In the genomic region with DNA sequence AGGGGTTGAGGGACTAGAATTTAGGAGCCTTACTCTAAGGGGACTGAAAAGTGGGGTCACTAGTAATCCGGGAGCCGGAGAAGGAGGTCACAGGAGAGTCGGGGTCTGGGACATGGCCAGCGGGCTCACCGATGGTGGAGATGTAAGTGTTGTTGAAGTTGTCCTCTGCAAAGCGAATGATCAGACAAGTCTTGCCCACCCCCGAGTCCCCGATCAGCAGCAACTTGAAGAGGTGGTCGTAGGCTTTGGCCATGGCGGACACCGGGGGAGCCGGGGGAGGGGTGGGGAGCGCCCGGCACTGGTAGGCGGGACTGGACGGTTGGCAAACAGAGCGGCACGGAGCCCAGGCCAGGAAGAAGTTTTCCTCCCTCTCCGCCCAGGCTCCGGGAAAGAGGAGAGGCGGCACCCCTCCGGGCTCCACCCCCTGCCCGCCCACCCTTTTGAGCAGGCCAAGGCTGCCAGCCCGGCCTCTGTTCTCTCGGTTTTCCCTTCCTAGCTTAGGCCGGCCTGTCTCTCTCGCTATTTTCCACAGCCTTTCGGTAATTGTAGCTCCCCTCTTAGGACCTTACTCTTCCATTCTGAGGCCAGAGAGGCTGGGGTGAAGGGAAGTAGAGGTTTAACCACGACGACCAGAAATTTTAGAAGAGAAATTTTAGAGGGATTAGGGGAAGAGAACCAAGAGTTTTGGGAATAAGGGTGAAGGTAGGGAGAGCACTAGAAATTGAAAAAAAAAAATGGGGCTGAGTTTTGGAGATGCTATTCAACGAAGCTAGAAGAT, we compare ENCODE assay signal across 8 cellular contexts. TPM values are rescaled to one million over a fixed set of nuclear protein-coding genes. Genes with fewer than 3 reads are reported as not detected.
DNase-seq lines count a peak whose midpoint lies in the region; ATAC-seq and TF ChIP-seq lines count a peak whose summit lies in the region.

A gene (minus strand): TSS at position 356 of the 778 bp plus-strand sequence. CDS start 103 bp downstream, at position 253.

- peaks cover 28% of the 10 kb centered on the region for H3K4me1 Mint-ChIP-seq in type B pancreatic cell (ENCODE audit: unreplicated experiment)

- intact Hi-C loops in esophagus muscularis mucosa (cut with DNase I): loop anchor here (2.0 to 5.0 kb wide), 3 partner anchors 39 to 309 kb away; a partner anchor contains a TSS

- ATAC-seq in HG03045 (IDR thresholded peaks at IDR 0.05; ENCODE audit: unreplicated experiment): no peak

- 2% methylated on average over 26 of the region's 31 CpGs for WGBS in esophagus muscularis mucosa

- H3K27ac ChIP-seq in WERI-Rb-1: peak within 1 kb of the TSS; percentile 33
- peak within 1 kb of the TSS; percentile 83 to 91 (median 88) for H3K27ac ChIP-seq in esophagus muscularis mucosa (replicated peaks in 1 of 4)

- H3K4me3 ChIP-seq in WERI-Rb-1 (ENCODE audit: low read depth, low read length): no peak within 1 kb of the TSS
- H3K4me3 ChIP-seq in esophagus muscularis mucosa: peak within 1 kb of the TSS; percentile 61 to 71 (median 64)
- peak within 1 kb of the TSS; percentile 5 for H3K4me3 ChIP-seq in mononuclear cell (ENCODE audit: low read length)

- no peak for TF ChIP-seq EP300 in esophagus muscularis mucosa (IDR thresholded peaks at IDR 0.05)

- H3K36me3 Mint-ChIP-seq in type B pancreatic cell: peaks cover 16% of the 10 kb centered on the region

- H3K27me3 ChIP-seq in WERI-Rb-1 (ENCODE audit: insufficient read depth, low read depth, severe bottlenecking) (no peaks in the 10 kb centered on the region), esophagus muscularis mucosa (no peaks in the 10 kb centered on the region), mononuclear cell (ENCODE audit: insufficient read depth, low read length) (no peaks in the 10 kb centered on the region)

- H3K9me3 ChIP-seq in WERI-Rb-1 (ENCODE audit: severe bottlenecking): peaks cover 5% of the 10 kb centered on the region
- H3K9me3 ChIP-seq in esophagus muscularis mucosa: no peaks in the 10 kb centered on the region
- H3K9me3 ChIP-seq in mononuclear cell (ENCODE audit: low read depth, low read length): no peaks in the 10 kb centered on the region

- peak; percentile 31 for DNase-seq in SKM-1 treated with dmso at 0.1 percent for 144 hours (lab: John Stamatoyannopoulos, UW; ENCODE audit: unreplicated experiment)
- no peak for DNase-seq in SKM-1 (lab: John Stamatoyannopoulos, UW; ENCODE audit: unreplicated experiment)
- peak; percentile 82 for DNase-seq in NCI-H1105 treated with DMSO at 0.1 percent for 48 hours (lab: John Stamatoyannopoulos, UW)
- peak; percentile 60 for DNase-seq in WERI-Rb-1
- DNase-seq in esophagus muscularis mucosa (ENCODE audit: extremely low spot score): peak; percentile 98
- DNase-seq in type B pancreatic cell (ENCODE audit: extremely low spot score, unreplicated experiment): peak; percentile 80

- peak within 1 kb of the TSS; percentile 94 for H3K27ac Mint-ChIP-seq in type B pancreatic cell

- TF ChIP-seq POLR2A in esophagus muscularis mucosa (IDR thresholded peaks at IDR 0.05; ENCODE audit: low read depth): no peak

- peaks cover 18 to 39% (median 37%) of the 10 kb centered on the region in 4 donors for H3K4me1 ChIP-seq in esophagus muscularis mucosa
- H3K4me1 ChIP-seq in mononuclear cell (ENCODE audit: insufficient read depth, low read length): peaks cover 36% of the 10 kb centered on the region

- TF ChIP-seq CTCF in WERI-Rb-1 (IDR thresholded peaks at IDR 0.05; ENCODE audit: low read depth, low read length): no peak
- TF ChIP-seq CTCF in esophagus muscularis mucosa (IDR thresholded peaks at IDR 0.05): no peak
- TF ChIP-seq CTCF in type B pancreatic cell (conservative IDR thresholded peaks at IDR 0.05): no peak

- H3K4me3 Mint-ChIP-seq in type B pancreatic cell: peak within 1 kb of the TSS; percentile 97

- peaks cover 4% of the 10 kb centered on the region for H3K9me3 Mint-ChIP-seq in type B pancreatic cell

- H3K36me3 ChIP-seq in WERI-Rb-1: peaks cover 10% of the 10 kb centered on the region
- peaks cover 4 to 23% (median 15%) of the 10 kb centered on the region in 4 donors for H3K36me3 ChIP-seq in esophagus muscularis mucosa

- H3K27me3 Mint-ChIP-seq in type B pancreatic cell: no peaks in the 10 kb centered on the region

RNA-seq across cellular contexts. Expression of the gene that starts here (rescaled TPM):
- total RNA-seq in esophagus muscularis mucosa (10 to 100 TPM; 41.1 to 56.3 (median 46.6) TPM), mononuclear cell (1.2 TPM), type B pancreatic cell (ENCODE audit: low replicate concordance) (79.3 and 90.1 TPM in 2 replicates)

Comparison
In these comparisons a context has a peak if more than half of its experiments do, and no peak if none do; other contexts are left out.
1. RNA of the gene that starts here (total RNA-seq): 79.3 to 90.1 TPM in type B pancreatic cell and 41.1 to 56.3 TPM in esophagus muscularis mucosa; 1.2 TPM in mononuclear cell (single experiment); every median in the first group is over 10 times any median in the second.